ENCODE assay signal across 9 cellular contexts in the genomic region with DNA sequence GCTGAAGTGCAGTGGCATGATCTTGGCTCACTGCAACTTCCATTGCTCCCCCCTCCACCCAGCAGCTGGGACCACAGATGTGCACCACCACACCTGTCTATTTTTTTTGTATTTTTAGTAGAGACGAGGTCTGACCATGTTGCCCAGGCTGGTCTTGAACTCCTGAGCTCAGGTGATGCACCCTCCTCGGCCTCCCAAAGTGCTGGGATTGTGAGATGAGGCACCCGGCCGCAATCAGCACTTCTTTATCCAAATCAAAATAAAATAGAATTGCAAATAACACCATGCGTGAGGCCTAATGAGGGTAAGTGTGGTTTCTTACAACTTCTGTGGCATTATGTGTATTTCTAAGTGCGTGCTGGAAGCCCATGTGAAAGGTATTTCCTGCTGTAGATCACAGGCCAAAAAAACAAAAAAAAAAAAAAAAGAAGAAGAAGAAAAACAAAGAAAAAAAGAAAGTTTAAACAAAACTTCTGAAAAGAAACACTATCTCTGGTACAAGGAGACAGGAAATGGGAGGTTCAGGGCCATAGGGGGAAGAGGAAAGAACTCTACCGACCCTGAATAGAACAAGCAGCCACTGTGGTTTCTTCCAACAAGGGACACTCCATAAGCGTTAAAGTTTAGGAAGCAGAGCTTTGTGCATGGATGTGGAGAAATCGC. TPM values are rescaled to one million over a fixed set of nuclear protein-coding genes. Genes with fewer than 3 reads are reported as not detected.
A peak's percentile ranks its signal among the peaks of the same experiment; 100 is the strongest.
DNase-seq lines count a peak whose midpoint lies in the region; ATAC-seq and TF ChIP-seq lines count a peak whose summit lies in the region.
"Had no signal": no experiment of that assay in that cellular context is flagged by ENCODE, and none has a peak within 500 bp of the region (broad histone marks: within the 10 kb centered on the region; RNA-seq: fewer than 3 reads in every experiment).

No MANE protein-coding gene starts in this region.

- no peaks in the 10 kb centered on the region for H3K36me3 ChIP-seq in esophagus squamous epithelium
- H3K36me3 ChIP-seq in SJCRH30, result peaks cover under 1% of the 10 kb centered on the region; the same call in 1 of the 2 replicates
- no peaks in the 10 kb centered on the region for H3K36me3 ChIP-seq in tibial artery

- H3K27me3 ChIP-seq in esophagus squamous epithelium, result peaks cover 0 to 8% (median 0%) of the 10 kb centered on the region in 4 donors
- H3K27me3 ChIP-seq in SJCRH30, result no peaks in the 10 kb centered on the region
- no peaks in the 10 kb centered on the region for H3K27me3 ChIP-seq in tibial artery
- H3K27me3 ChIP-seq: foreskin keratinocyte had no signal

- TF ChIP-seq POLR2A in esophagus squamous epithelium (IDR thresholded peaks at IDR 0.05) (no peak), erythroblast (IDR thresholded peaks at IDR 0.05; ENCODE audit: low read length) (no peak)

- H3K27me3 Mint-ChIP-seq in T-helper 2 cell treated with Interferon-gamma antibody and Interleukin-4, amounts not matched to agents 5 μg/mL and 100 μg/mL, for 36 hours (ENCODE audit: low read depth), result no peaks in the 10 kb centered on the region

- no peak for TF ChIP-seq CTCF in GM20000 (IDR thresholded peaks at IDR 0.05; ENCODE audit: extremely low read depth, missing control alignments)
- TF ChIP-seq CTCF in esophagus squamous epithelium (IDR thresholded peaks at IDR 0.05), result no peak
- TF ChIP-seq CTCF in tibial artery (IDR thresholded peaks at IDR 0.05), result no peak

- 64 to 66% methylated on average over 8 to 9 of the region's 9 CpGs for WGBS in esophagus squamous epithelium, 2 donors

- H3K4me3 Mint-ChIP-seq in T-helper 2 cell treated with Interferon-gamma antibody and Interleukin-4, amounts not matched to agents 5 μg/mL and 100 μg/mL, for 36 hours, result peak overlapping the region; percentile 76
- peak overlapping the region; percentile 90 for H3K4me3 Mint-ChIP-seq in stimulated activated effector memory CD8-positive, alpha-beta T cell treated with anti-CD3 and anti-CD28 coated beads, Interleukin-12 subunit alpha, Interleukin-12 subunit beta, amount 100 ng/mL, for 72 hours

- intact Hi-C loops in esophagus squamous epithelium (cut with DNase I), result no loop called here
- intact Hi-C loops in tibial artery (cut with DNase I; ENCODE audit: low total_unique reads), result no loop called here

- no peaks in the 10 kb centered on the region for H3K9me3 ChIP-seq in esophagus squamous epithelium
- no peaks in the 10 kb centered on the region for H3K9me3 ChIP-seq in SJCRH30 (replicated peaks)
- no peaks in the 10 kb centered on the region for H3K9me3 ChIP-seq in tibial artery

- peaks cover 33% of the 10 kb centered on the region for H3K4me1 Mint-ChIP-seq in T-helper 2 cell treated with Interferon-gamma antibody and Interleukin-4, amounts not matched to agents 5 μg/mL and 100 μg/mL, for 36 hours (ENCODE audit: low read depth)
- peaks cover 50% of the 10 kb centered on the region for H3K4me1 Mint-ChIP-seq in stimulated activated effector memory CD8-positive, alpha-beta T cell treated with anti-CD3 and anti-CD28 coated beads, Interleukin-12 subunit alpha, Interleukin-12 subunit beta, amount 100 ng/mL, for 72 hours

- H3K36me3 Mint-ChIP-seq in T-helper 2 cell treated with Interferon-gamma antibody and Interleukin-4, amounts not matched to agents 5 μg/mL and 100 μg/mL, for 36 hours (ENCODE audit: low read depth), result peaks cover 5% of the 10 kb centered on the region
- peaks cover 24% of the 10 kb centered on the region for H3K36me3 Mint-ChIP-seq in stimulated activated effector memory CD8-positive, alpha-beta T cell treated with anti-CD3 and anti-CD28 coated beads, Interleukin-12 subunit alpha, Interleukin-12 subunit beta, amount 100 ng/mL, for 72 hours

- peak overlapping the region; percentile 97 for H3K27ac Mint-ChIP-seq in T-helper 2 cell treated with Interferon-gamma antibody and Interleukin-4, amounts not matched to agents 5 μg/mL and 100 μg/mL, for 36 hours
- peak overlapping the region; percentile 97 for H3K27ac Mint-ChIP-seq in stimulated activated effector memory CD8-positive, alpha-beta T cell treated with anti-CD3 and anti-CD28 coated beads, Interleukin-12 subunit alpha, Interleukin-12 subunit beta, amount 100 ng/mL, for 72 hours

- H3K9me3 Mint-ChIP-seq in T-helper 2 cell treated with Interferon-gamma antibody and Interleukin-4, amounts not matched to agents 5 μg/mL and 100 μg/mL, for 36 hours, result no peaks in the 10 kb centered on the region
- no peaks in the 10 kb centered on the region for H3K9me3 Mint-ChIP-seq in stimulated activated effector memory CD8-positive, alpha-beta T cell treated with anti-CD3 and anti-CD28 coated beads, Interleukin-12 subunit alpha, Interleukin-12 subunit beta, amount 100 ng/mL, for 72 hours

- H3K4me3 ChIP-seq in esophagus squamous epithelium (no peak overlapping the region), SJCRH30 (no peak overlapping the region), tibial artery (no peak overlapping the region)

- no peak for ATAC-seq in stimulated activated effector memory CD8-positive, alpha-beta T cell treated with anti-CD3 and anti-CD28 coated beads, Interleukin-12 subunit alpha, Interleukin-12 subunit beta, amount 100 ng/mL, for 72 hours
- ATAC-seq: foreskin keratinocyte, SK-N-SH treated with all-trans-retinoic acid at 6 μM for 48 hours had no signal

- H3K27ac ChIP-seq in esophagus squamous epithelium (peak overlapping the region in 3 of 4 donors; percentile 50 to 71 (median 56)), SJCRH30 (no peak overlapping the region), tibial artery (no peak overlapping the region)
- H3K27ac ChIP-seq: foreskin keratinocyte had no signal

- H3K4me1 ChIP-seq in esophagus squamous epithelium (peaks cover 5 to 74% (median 28%) of the 10 kb centered on the region in 3 donors), SJCRH30 (no peaks in the 10 kb centered on the region), tibial artery (peaks cover 0 to 32% (median 28%) of the 10 kb centered on the region in 4 donors)
- H3K4me1 ChIP-seq: foreskin keratinocyte had no signal

- DNase-seq in GM20000 (ENCODE audit: low spot score) (peak; percentile 10), esophagus squamous epithelium (lab: John Stamatoyannopoulos, UW) (no peak), erythroblast (lab: John Stamatoyannopoulos, UW) (no peak), SJCRH30 (no peak), tibial artery (no peak)
- DNase-seq in T-helper 2 cell treated with Interferon-gamma antibody and Interleukin-4, amounts not matched to agents 5 μg/mL and 100 μg/mL, for 36 hours (ENCODE audit: low spot score), result no peak
- no peak for DNase-seq in stimulated activated effector memory CD8-positive, alpha-beta T cell treated with anti-CD3 and anti-CD28 coated beads, Interleukin-12 subunit alpha, Interleukin-12 subunit beta, amount 100 ng/mL, for 72 hours (ENCODE audit: low spot score in 2 of 2)
- DNase-seq: foreskin keratinocyte had no signal

RNA-seq across cellular contexts. Expression of gene GRAMD1A, which starts 3.0 kb away (rescaled TPM):
- total RNA-seq in esophagus squamous epithelium, result 10 to 100 TPM in 2 of 4 donors, 1 to 10 TPM in 2; 4.6 to 23.3 (median 8.8) TPM
- 45.5 and 49.4 TPM in 2 replicates for total RNA-seq in SJCRH30 (2014; rRNA removed; shearing (Covaris generic))

RNA-seq across cellular contexts. Expression of gene ZNF792, which starts 33.1 kb away (rescaled TPM):
- 1 to 10 TPM; 1.0 to 4.6 (median 2.7) TPM for total RNA-seq in esophagus squamous epithelium
- 1.6 and 2.1 TPM in 2 replicates for total RNA-seq in SJCRH30 (2014; rRNA removed; shearing (Covaris generic))

RNA-seq across cellular contexts. Expression of gene SCN1B, which starts 33.2 kb away (rescaled TPM):
- total RNA-seq in esophagus squamous epithelium, result 1 to 10 TPM in 2 of 4 donors, under 1 TPM in 1, not detected in 1; 0.26 to 5.9 (median 1.2) TPM
- total RNA-seq in SJCRH30 (2014; rRNA removed; shearing (Covaris generic)), result 1.2 and 2.3 TPM in 2 replicates

RNA-seq across cellular contexts. Expression of gene HPN, which starts 44.4 kb away (rescaled TPM):
- under 1 TPM in 2 of 4 donors, not detected in 2; 0.19 to 0.47 TPM for total RNA-seq in esophagus squamous epithelium
- total RNA-seq in SJCRH30 (2014; rRNA removed; shearing (Covaris generic)), result not detected in 2 replicates
- total RNA-seq: foreskin keratinocyte had no signal

Comparison
In these comparisons a context has a peak if more than half of its experiments do, and no peak if none do; other contexts are left out.
1. H3K27ac ChIP-seq: peak in esophagus squamous epithelium (3 of 4); none in SJCRH30 (single experiment) and tibial artery (0 of 2).